ENCODE assay signal across 8 cellular contexts in genomic region chr4:89836897-89837384, GRCh38. TPM values are rescaled to one million over a fixed set of nuclear protein-coding genes. Genes with fewer than 3 reads are reported as not detected.
DNase-seq lines count a peak whose midpoint lies in the region; ATAC-seq and TF ChIP-seq lines count a peak whose summit lies in the region.

Gene SNCA (minus strand): TSS chr4:89837161. CDS start chr4:89835667, 1,494 bp downstream.

- H3K9me3 ChIP-seq in esophagus muscularis mucosa (no peaks in the 10 kb centered on the region), mesodermal cell (ENCODE audit: control insufficient read depth, low read length) (no peaks in the 10 kb centered on the region)

- H3K36me3 ChIP-seq in esophagus muscularis mucosa: no peaks in the 10 kb centered on the region
- peaks cover 17% of the 10 kb centered on the region for H3K36me3 ChIP-seq in mesodermal cell (ENCODE audit: control insufficient read depth, insufficient read depth, low read length)

- intact Hi-C loops in esophagus muscularis mucosa (cut with DNase I): no loop called here

- no peak for TF ChIP-seq POLR2A in esophagus muscularis mucosa (IDR thresholded peaks at IDR 0.05; ENCODE audit: low read depth)

- H3K4me3 Mint-ChIP-seq in stimulated activated effector memory CD8-positive, alpha-beta T cell treated with anti-CD3 and anti-CD28 coated beads, Interleukin-12 subunit alpha, Interleukin-12 subunit beta, amount 100 ng/mL, for 72 hours: peak within 1 kb of the TSS; percentile 70

- ATAC-seq in GM19463 (IDR thresholded peaks at IDR 0.05; ENCODE audit: unreplicated experiment) (peak; percentile 51), GM18517 (IDR thresholded peaks at IDR 0.05; ENCODE audit: unreplicated experiment) (no peak)
- ATAC-seq in stimulated activated effector memory CD8-positive, alpha-beta T cell treated with anti-CD3 and anti-CD28 coated beads, Interleukin-12 subunit alpha, Interleukin-12 subunit beta, amount 100 ng/mL, for 72 hours: peak; percentile 67

- H3K27ac Mint-ChIP-seq in stimulated activated effector memory CD8-positive, alpha-beta T cell treated with anti-CD3 and anti-CD28 coated beads, Interleukin-12 subunit alpha, Interleukin-12 subunit beta, amount 100 ng/mL, for 72 hours: no peak within 1 kb of the TSS

- 2% methylated on average over 34 of the region's 48 CpGs for WGBS in esophagus muscularis mucosa
- 1% methylated on average over 28 to 32 of the region's 48 CpGs for WGBS in mesodermal cell (ENCODE audit: insufficient coverage in 2 of 2), 2 experiments

- peaks cover 11% of the 10 kb centered on the region for H3K4me1 Mint-ChIP-seq in stimulated activated effector memory CD8-positive, alpha-beta T cell treated with anti-CD3 and anti-CD28 coated beads, Interleukin-12 subunit alpha, Interleukin-12 subunit beta, amount 100 ng/mL, for 72 hours

- H3K36me3 Mint-ChIP-seq in stimulated activated effector memory CD8-positive, alpha-beta T cell treated with anti-CD3 and anti-CD28 coated beads, Interleukin-12 subunit alpha, Interleukin-12 subunit beta, amount 100 ng/mL, for 72 hours: no peaks in the 10 kb centered on the region

- H3K27me3 ChIP-seq in esophagus muscularis mucosa: peaks cover 0 to 47% (median 8%) of the 10 kb centered on the region in 4 donors

- H3K4me1 ChIP-seq in esophagus muscularis mucosa (peaks cover 16 to 25% (median 22%) of the 10 kb centered on the region in 4 donors), mesodermal cell (ENCODE audit: control insufficient read depth, insufficient read depth, low read length, poor library complexity, severe bottlenecking) (peaks cover 6% of the 10 kb centered on the region)

- no peaks in the 10 kb centered on the region for H3K9me3 Mint-ChIP-seq in stimulated activated effector memory CD8-positive, alpha-beta T cell treated with anti-CD3 and anti-CD28 coated beads, Interleukin-12 subunit alpha, Interleukin-12 subunit beta, amount 100 ng/mL, for 72 hours

- peak within 1 kb of the TSS; percentile 63 to 83 (median 66) for H3K4me3 ChIP-seq in esophagus muscularis mucosa
- H3K4me3 ChIP-seq in mesodermal cell (ENCODE audit: extremely low read depth, insufficient read depth, low read length, poor library complexity, severe bottlenecking): peak within 1 kb of the TSS; percentile 60

- no peak for TF ChIP-seq CTCF in esophagus muscularis mucosa (IDR thresholded peaks at IDR 0.05)

- TF ChIP-seq EP300 in esophagus muscularis mucosa (IDR thresholded peaks at IDR 0.05): no peak

- H3K27ac ChIP-seq in esophagus muscularis mucosa (replicated peaks in 1 of 4) (peak within 1 kb of the TSS; percentile 54 to 73 (median 60)), mesodermal cell (ENCODE audit: low read depth, low read length, severe bottlenecking) (peak within 1 kb of the TSS; percentile 67)

- DNase-seq in AG08395 (ENCODE audit: low spot score): peak; percentile 17
- DNase-seq in NCI-H345 treated with DMSO at 0.1 percent for 48 hours (lab: John Stamatoyannopoulos, UW; ENCODE audit: unreplicated experiment): peak; percentile 45
- peak; percentile 62 for DNase-seq in activated CD8-positive, alpha-beta memory T cell treated with anti-CD3 and anti-CD28 coated beads, Interleukin-2, amount 50 U/mL, for 48 hours
- DNase-seq in esophagus muscularis mucosa (ENCODE audit: extremely low spot score): no peak
- DNase-seq in stimulated activated effector memory CD8-positive, alpha-beta T cell treated with anti-CD3 and anti-CD28 coated beads, Interleukin-12 subunit alpha, Interleukin-12 subunit beta, amount 100 ng/mL, for 72 hours (ENCODE audit: low spot score in 2 of 2): no peak

RNA-seq across cellular contexts. Expression of gene SNCA, which starts in this region (rescaled TPM):
- 10 to 100 TPM; 12.9 to 19.7 (median 17.6) TPM for total RNA-seq in esophagus muscularis mucosa
- 41.7 TPM for polyA plus RNA-seq in mesodermal cell (2013, experiment 1 of 2)
- 39.6 TPM for polyA plus RNA-seq in mesodermal cell (2013, experiment 2 of 2)

Comparison
In these comparisons a context has a peak if more than half of its experiments do, and no peak if none do; other contexts are left out.
1. DNase-seq: peak in AG08395 (single experiment), NCI-H345 treated with DMSO at 0.1 percent for 48 hours (single experiment) and activated CD8-positive, alpha-beta memory T cell treated with anti-CD3 and anti-CD28 coated beads, Interleukin-2, amount 50 U/mL, for 48 hours (single experiment); none in esophagus muscularis mucosa (single experiment) and stimulated activated effector memory CD8-positive, alpha-beta T cell treated with anti-CD3 and anti-CD28 coated beads, Interleukin-12 subunit alpha, Interleukin-12 subunit beta, amount 100 ng/mL, for 72 hours (0 of 2).